Comparison of ENCODE assay signal across 12 cellular contexts in the genomic region with DNA sequence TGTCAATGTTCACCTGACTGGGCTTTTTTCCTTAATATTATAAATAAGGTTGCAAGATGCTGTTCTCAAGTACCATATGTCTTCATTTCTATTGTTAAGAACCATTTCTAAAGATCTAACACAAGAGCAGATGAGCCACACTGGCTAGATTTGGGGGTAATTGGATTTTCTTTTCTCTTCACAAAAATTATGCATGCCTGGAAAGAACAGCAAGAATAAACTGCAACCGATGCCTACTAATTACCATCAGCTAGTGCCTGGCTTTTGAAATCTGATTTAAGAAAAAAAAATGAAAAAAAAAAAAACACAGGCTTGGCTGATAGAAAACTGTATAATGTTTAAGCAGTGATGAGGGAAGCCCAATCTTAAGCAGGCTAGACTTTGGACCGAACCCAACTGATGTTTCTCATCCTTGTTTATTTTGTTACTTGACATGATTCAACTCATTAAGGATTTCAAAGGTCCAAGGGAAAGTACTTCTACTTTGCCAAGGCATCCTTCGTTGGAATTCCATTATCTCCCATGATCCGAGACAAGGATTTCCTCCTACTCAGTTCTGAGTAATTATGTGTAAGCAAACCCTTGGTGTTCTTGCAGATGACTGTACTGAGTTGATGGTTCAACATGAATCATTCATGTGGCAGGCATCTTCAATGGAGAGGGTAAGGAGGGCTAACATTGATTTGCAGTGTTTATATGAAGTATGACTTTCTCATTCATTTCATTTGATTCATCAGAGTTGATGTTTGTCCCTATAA.
A peak's percentile ranks its signal among the peaks of the same experiment; 100 is the strongest.
DNase-seq lines count a peak whose midpoint lies in the region; ATAC-seq and TF ChIP-seq lines count a peak whose summit lies in the region.
"Had no signal": no experiment of that assay in that cellular context is flagged by ENCODE, and none has a peak within 500 bp of the region (broad histone marks: within the 10 kb centered on the region; RNA-seq: fewer than 3 reads in every experiment).

No MANE protein-coding gene starts in this region.

- no peak overlapping the region for H3K27ac Mint-ChIP-seq in activated T-cell treated with anti-CD3 and anti-CD28 coated beads, Interleukin-2, amount 50 U/mL, for 72 hours
- no peak overlapping the region for H3K27ac Mint-ChIP-seq in activated naive CD8-positive, alpha-beta T cell treated with anti-CD3 and anti-CD28 coated beads, Interleukin-2, amount 50 U/mL, for 24 hours

- WGBS in GM23248 (ENCODE audit: low coverage in 1 of 2, low lambda C conversion rate in 2 of 2, missing lambda C conversion rate in 2 of 2), 2 experiments, result 1% methylated on average over 4 of the region's 4 CpGs

- no peaks in the 10 kb centered on the region for H3K36me3 Mint-ChIP-seq in activated T-cell treated with anti-CD3 and anti-CD28 coated beads, Interleukin-2, amount 50 U/mL, for 72 hours (ENCODE audit: insufficient read depth in 2 of 2)
- H3K36me3 Mint-ChIP-seq in activated naive CD8-positive, alpha-beta T cell treated with anti-CD3 and anti-CD28 coated beads, Interleukin-2, amount 50 U/mL, for 24 hours (ENCODE audit: low read depth), result no peaks in the 10 kb centered on the region

- H3K4me1 ChIP-seq in GM23248 (ENCODE audit: insufficient read depth) (peaks cover 39% of the 10 kb centered on the region), SJSA1 (replicated peaks) (peaks cover 50% of the 10 kb centered on the region)

- H3K27me3 Mint-ChIP-seq in activated T-cell treated with anti-CD3 and anti-CD28 coated beads, Interleukin-2, amount 50 U/mL, for 72 hours (ENCODE audit: low read depth), result no peaks in the 10 kb centered on the region
- peaks cover 4% of the 10 kb centered on the region for H3K27me3 Mint-ChIP-seq in activated naive CD8-positive, alpha-beta T cell treated with anti-CD3 and anti-CD28 coated beads, Interleukin-2, amount 50 U/mL, for 24 hours

- peak overlapping the region; percentile 61 for H3K4me2 ChIP-seq in GM23248 (ENCODE audit: unreplicated experiment)

- in situ Hi-C loops in GM23248 (cut with MboI), result no loop called here

- ATAC-seq in activated T-cell treated with anti-CD3 and anti-CD28 coated beads, Interleukin-2, amount 50 U/mL, for 72 hours (replicated peaks in 1 of 2), result no peak
- no peak for ATAC-seq in activated naive CD8-positive, alpha-beta T cell treated with anti-CD3 and anti-CD28 coated beads, Interleukin-2, amount 50 U/mL, for 24 hours
- no peak for ATAC-seq in GM21515 (IDR thresholded peaks at IDR 0.05; ENCODE audit: unreplicated experiment)

- peak overlapping the region; percentile 61 for H3K27ac ChIP-seq in GM23248
- H3K27ac ChIP-seq in SJSA1, result peak overlapping the region; percentile 46
- H3K27ac ChIP-seq: HL-60, ovary had no signal

- H3K4me1 Mint-ChIP-seq in activated T-cell treated with anti-CD3 and anti-CD28 coated beads, Interleukin-2, amount 50 U/mL, for 72 hours (ENCODE audit: low read depth), result no peaks in the 10 kb centered on the region
- peaks cover 9% of the 10 kb centered on the region for H3K4me1 Mint-ChIP-seq in activated naive CD8-positive, alpha-beta T cell treated with anti-CD3 and anti-CD28 coated beads, Interleukin-2, amount 50 U/mL, for 24 hours

- DNase-seq in GM23248 (peak; percentile 97), SJSA1 (ENCODE audit: low read depth in 1 of 2, low spot score in 2 of 2) (peak; percentile 92 to 100), fibroblast of villous mesenchyme (ENCODE audit: low read depth) (peak; percentile 86), skeletal muscle cell (ENCODE audit: low read depth) (peak; percentile 98), NCI-H1930 (lab: John Stamatoyannopoulos, UW) (no peak)
- no peak for DNase-seq in activated T-cell treated with anti-CD3 and anti-CD28 coated beads, Interleukin-2, amount 50 U/mL, for 72 hours
- DNase-seq in activated naive CD8-positive, alpha-beta T cell treated with anti-CD3 and anti-CD28 coated beads, Interleukin-2, amount 50 U/mL, for 24 hours, result no peak
- DNase-seq: activated gamma-delta T cell treated with Interleukin-2 at 50 U/mL for 16 hours, glutamatergic neuron, ovary had no signal

- H3K36me3 ChIP-seq in GM23248 (ENCODE audit: low read depth) (no peaks in the 10 kb centered on the region), SJSA1 (no peaks in the 10 kb centered on the region)
- H3K36me3 ChIP-seq: ovary had no signal

- H3K27me3 ChIP-seq in GM23248 (replicated peaks; ENCODE audit: insufficient read depth) (no peaks in the 10 kb centered on the region), SJSA1 (replicated peaks) (no peaks in the 10 kb centered on the region)
- H3K27me3 ChIP-seq: ovary had no signal

- H3F3A ChIP-seq in GM23248 (ENCODE audit: insufficient read depth), result peaks cover 35% of the 10 kb centered on the region

- no peaks in the 10 kb centered on the region for H3K9me3 Mint-ChIP-seq in activated T-cell treated with anti-CD3 and anti-CD28 coated beads, Interleukin-2, amount 50 U/mL, for 72 hours
- peaks cover 3% of the 10 kb centered on the region for H3K9me3 Mint-ChIP-seq in activated naive CD8-positive, alpha-beta T cell treated with anti-CD3 and anti-CD28 coated beads, Interleukin-2, amount 50 U/mL, for 24 hours

- H3K4me3 ChIP-seq in GM23248, result peak overlapping the region; percentile 44
- no peak overlapping the region for H3K4me3 ChIP-seq in SJSA1
- H3K4me3 ChIP-seq in fibroblast of villous mesenchyme (ENCODE audit: low read depth, low read length), result no peak overlapping the region
- no peak overlapping the region for H3K4me3 ChIP-seq in skeletal muscle cell (ENCODE audit: low read depth, low read length)
- H3K4me3 ChIP-seq: ovary had no signal

- no peak overlapping the region for H3K4me3 Mint-ChIP-seq in activated T-cell treated with anti-CD3 and anti-CD28 coated beads, Interleukin-2, amount 50 U/mL, for 72 hours
- no peak overlapping the region for H3K4me3 Mint-ChIP-seq in activated naive CD8-positive, alpha-beta T cell treated with anti-CD3 and anti-CD28 coated beads, Interleukin-2, amount 50 U/mL, for 24 hours

- H3K9ac ChIP-seq in GM23248, result no peak overlapping the region

- TF ChIP-seq CTCF in fibroblast of villous mesenchyme (IDR thresholded peaks at IDR 0.05; ENCODE audit: insufficient read depth, low read depth, low read length), result no peak

- H3K9me3 ChIP-seq in GM23248 (ENCODE audit: low read depth) (no peaks in the 10 kb centered on the region), SJSA1 (replicated peaks) (no peaks in the 10 kb centered on the region)
- H3K9me3 ChIP-seq: ovary had no signal

- H3K9me2 ChIP-seq in GM23248 (ENCODE audit: insufficient read depth), result no peaks in the 10 kb centered on the region; the same call in 1 of the 2 replicates

- no peaks in the 10 kb centered on the region for H4K20me1 ChIP-seq in GM23248 (ENCODE audit: insufficient read depth)

- H2AFZ ChIP-seq in GM23248, result no peak overlapping the region

- 0 out of 2 replicates have a peak, but pooled peaks cover 6% of the 10 kb centered on the region for H3K79me2 ChIP-seq in GM23248 (ENCODE audit: insufficient read depth)

Comparison
In these comparisons a context has a peak if more than half of its experiments do, and no peak if none do; other contexts are left out.
1. DNase-seq: peak in GM23248 (single experiment), SJSA1 (2 of 2), fibroblast of villous mesenchyme (single experiment) and skeletal muscle cell (single experiment); none in activated T-cell treated with anti-CD3 and anti-CD28 coated beads, Interleukin-2, amount 50 U/mL, for 72 hours (0 of 2), activated naive CD8-positive, alpha-beta T cell treated with anti-CD3 and anti-CD28 coated beads, Interleukin-2, amount 50 U/mL, for 24 hours (single experiment) and NCI-H1930 (0 of 2).